ENCODE assay signal across 11 cellular contexts in the genomic region with DNA sequence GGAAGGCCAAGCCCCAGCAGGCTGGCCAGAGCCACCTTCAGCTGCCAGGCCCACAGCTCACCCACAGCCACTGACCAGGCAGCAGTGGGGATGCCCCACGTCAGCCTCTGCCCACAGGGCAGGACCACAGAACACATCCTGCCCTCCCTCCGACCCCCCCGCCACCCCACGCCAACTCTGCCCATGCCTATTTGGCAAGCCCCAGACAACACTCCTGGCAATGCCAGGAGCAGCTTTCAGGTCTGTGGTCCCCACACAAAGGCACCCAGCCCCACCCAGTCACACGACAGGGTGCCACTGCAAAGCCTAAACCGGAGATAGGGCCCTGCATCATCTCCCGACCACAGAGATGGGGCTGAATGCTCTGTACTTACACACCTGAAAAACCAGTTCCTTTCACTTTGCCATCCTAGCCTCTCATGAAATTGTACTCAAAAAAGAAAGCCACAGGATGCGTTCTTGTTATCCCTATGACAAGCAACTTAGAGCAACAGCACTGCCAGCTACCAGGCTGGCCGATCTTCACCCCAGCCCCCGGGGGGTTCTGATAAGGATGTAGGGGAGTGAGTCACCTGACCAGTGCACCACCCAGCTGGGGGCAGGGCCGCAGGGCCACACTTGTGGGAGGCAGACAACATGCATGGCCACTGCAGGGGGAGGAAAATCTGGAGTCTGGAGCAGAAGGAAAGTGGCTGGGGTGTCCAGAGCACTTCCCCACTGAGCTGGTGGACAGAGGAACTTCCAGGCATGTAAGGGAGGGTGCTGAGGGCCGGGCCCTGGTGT. TPM values are rescaled to one million over a fixed set of nuclear protein-coding genes. Genes with fewer than 3 reads are reported as not detected.
A peak's percentile ranks its signal among the peaks of the same experiment; 100 is the strongest.
DNase-seq lines count a peak whose midpoint lies in the region; ATAC-seq and TF ChIP-seq lines count a peak whose summit lies in the region.
"Had no signal": no experiment of that assay in that cellular context is flagged by ENCODE, and none has a peak within 500 bp of the region (broad histone marks: within the 10 kb centered on the region; RNA-seq: fewer than 3 reads in every experiment).

No MANE protein-coding gene starts in this region.

- no peak overlapping the region for H3K4me2 ChIP-seq in hepatocyte

- peaks cover 17% of the 10 kb centered on the region for H3K4me1 Mint-ChIP-seq in central memory CD8-positive, alpha-beta T cell

- H3K27ac ChIP-seq in right atrium auricular region (no peak overlapping the region), hepatocyte (no peak overlapping the region)

- no peaks in the 10 kb centered on the region for H3K9me3 Mint-ChIP-seq in central memory CD8-positive, alpha-beta T cell

- H3K36me3 ChIP-seq in right atrium auricular region (peaks cover 10% of the 10 kb centered on the region), hepatocyte (replicated peaks; ENCODE audit: insufficient read depth, low read depth) (no peaks in the 10 kb centered on the region)

- no peaks in the 10 kb centered on the region for H3K27me3 Mint-ChIP-seq in central memory CD8-positive, alpha-beta T cell

- H3K36me3 Mint-ChIP-seq in central memory CD8-positive, alpha-beta T cell (ENCODE audit: insufficient read depth): peaks cover 5% of the 10 kb centered on the region

- no peak overlapping the region for H2AFZ ChIP-seq in hepatocyte

- 63% methylated on average over 12 of the region's 12 CpGs for WGBS in hepatocyte (ENCODE audit: low lambda C conversion rate, missing lambda C conversion rate)

- no peaks in the 10 kb centered on the region for H3K27me3 ChIP-seq in right atrium auricular region
- no peaks in the 10 kb centered on the region for H3K27me3 ChIP-seq in hepatocyte

- H3K27ac Mint-ChIP-seq in central memory CD8-positive, alpha-beta T cell (ENCODE audit: low read depth): peak overlapping the region; percentile 92

- intact Hi-C loops in cardiac septum (cut with DNase I): no loop called here

- H3K79me2 ChIP-seq in hepatocyte: no peaks in the 10 kb centered on the region

- TF ChIP-seq CTCF in right atrium auricular region (IDR thresholded peaks at IDR 0.05): no peak
- no peak for TF ChIP-seq CTCF in hepatocyte (IDR thresholded peaks at IDR 0.05; ENCODE audit: poor library complexity)

- no peaks in the 10 kb centered on the region for H4K20me1 ChIP-seq in hepatocyte (ENCODE audit: insufficient read depth, poor library complexity, severe bottlenecking)

- H3K9me2 ChIP-seq in hepatocyte (replicated peaks; ENCODE audit: insufficient read depth): no peaks in the 10 kb centered on the region

- H3K9me3 ChIP-seq in right atrium auricular region (no peaks in the 10 kb centered on the region), hepatocyte (ENCODE audit: low read depth) (no peaks in the 10 kb centered on the region)

- no peak overlapping the region for H3K4me3 ChIP-seq in right atrium auricular region
- H3K4me3 ChIP-seq in hepatocyte: no peak overlapping the region

- no peaks in the 10 kb centered on the region for H3K4me1 ChIP-seq in right atrium auricular region
- no peaks in the 10 kb centered on the region for H3K4me1 ChIP-seq in hepatocyte (ENCODE audit: insufficient read depth)

- DNase-seq in cardiac septum (ENCODE audit: low spot score): peak; percentile 67
- no peak for DNase-seq in right atrium auricular region (ENCODE audit: low spot score)
- DNase-seq in SW480 (ENCODE audit: low spot score): peak; percentile 44
- DNase-seq in central memory CD8-positive, alpha-beta T cell (ENCODE audit: low spot score in 2 of 2): peak; percentile 25 to 49
- peak; percentile 17 for DNase-seq in stimulated activated naive CD8-positive, alpha-beta T cell treated with anti-CD3 and anti-CD28 coated beads, Interleukin-15, Interleukin-2, amounts not matched to agents 100 U/mL and 50 U/mL, for 24 hours
- DNase-seq in occipital lobe (lab: John Stamatoyannopoulos, UW): no peak
- no peak for DNase-seq in hepatocyte (ENCODE audit: low spot score)
- DNase-seq: effector CD8-positive, alpha-beta T cell; Right ventricle myocardium superior had no signal

- H3K4me3 Mint-ChIP-seq in central memory CD8-positive, alpha-beta T cell: peak overlapping the region; percentile 62

- ATAC-seq in central memory CD8-positive, alpha-beta T cell (replicated peaks; ENCODE audit: extremely low read depth, poor library complexity, severe bottlenecking): peak; percentile 95
- ATAC-seq in stimulated activated naive CD8-positive, alpha-beta T cell treated with anti-CD3 and anti-CD28 coated beads, Interleukin-15, Interleukin-2, amounts not matched to agents 100 U/mL and 50 U/mL, for 24 hours: peak; percentile 53
- ATAC-seq in HG03135 (IDR thresholded peaks at IDR 0.05; ENCODE audit: unreplicated experiment): no peak

RNA-seq across cellular contexts. Expression of gene UBE2G2, which starts 36.2 kb away (rescaled TPM):
- 69.7 TPM for total RNA-seq in cardiac septum
- 10 to 100 TPM; 47.5 to 52.5 TPM for total RNA-seq in right atrium auricular region
- total RNA-seq in occipital lobe: 61.8 TPM
- total RNA-seq in hepatocyte: 45.8 and 61.6 TPM in 2 replicates
- 50.4 and 55.2 TPM in 2 replicates for polyA plus RNA-seq in hepatocyte

RNA-seq across cellular contexts. Expression of gene SUMO3, which starts 52.4 kb away (rescaled TPM):
- total RNA-seq in cardiac septum: 66.0 TPM
- total RNA-seq in right atrium auricular region: 10 to 100 TPM; 59.7 to 74.1 TPM
- 46.3 TPM for total RNA-seq in occipital lobe
- total RNA-seq in hepatocyte: 68.5 and 77.2 TPM in 2 replicates
- polyA plus RNA-seq in hepatocyte: 97.0 and 107 TPM in 2 replicates

RNA-seq across cellular contexts. Expression of gene TSPEAR, which starts 54.0 kb away (rescaled TPM):
- not detected for total RNA-seq in cardiac septum
- total RNA-seq in right atrium auricular region: not detected
- total RNA-seq in occipital lobe: not detected
- total RNA-seq in hepatocyte: 0.16 TPM in 1 of 2 replicates, not detected in the other
- polyA plus RNA-seq in hepatocyte: 0.35 and 0.66 TPM in 2 replicates
- total RNA-seq: mononuclear cell had no signal

Comparison
In these comparisons a context has a peak if more than half of its experiments do, and no peak if none do; other contexts are left out.
1. DNase-seq: peak in cardiac septum (single experiment), SW480 (single experiment), central memory CD8-positive, alpha-beta T cell (2 of 2) and stimulated activated naive CD8-positive, alpha-beta T cell treated with anti-CD3 and anti-CD28 coated beads, Interleukin-15, Interleukin-2, amounts not matched to agents 100 U/mL and 50 U/mL, for 24 hours (single experiment); none in right atrium auricular region (single experiment), occipital lobe (single experiment) and hepatocyte (single experiment).